Comparison of ENCODE assay signal across 19 cellular contexts in genomic region chr12:71610036-71610795, GRCh38. TPM values are rescaled to one million over a fixed set of nuclear protein-coding genes. Genes with fewer than 3 reads are reported as not detected.
DNase-seq lines count a peak whose midpoint lies in the region; ATAC-seq, FAIRE-seq and TF ChIP-seq lines count a peak whose summit lies in the region.
"Had no signal": no experiment of that assay in that cellular context is flagged by ENCODE, and none has a peak within 500 bp of the region (broad histone marks: within the 10 kb centered on the region; RNA-seq: fewer than 3 reads in every experiment).

No MANE protein-coding gene starts in this region.

- BruUV-seq in Caco-2 (replicated peaks; lab: Mats Ljungman, UMichigan): no TSS peak

- H3K27me3 ChIP-seq in CD4-positive, alpha-beta T cell (ENCODE audit: control insufficient read depth, insufficient read depth, low read length): no peaks in the 10 kb centered on the region
- H3K27me3 ChIP-seq in Caco-2 (replicated peaks; ENCODE audit: control insufficient read depth, insufficient read depth, low read length): no peaks in the 10 kb centered on the region
- H3K27me3 ChIP-seq: BE2C, thyroid gland had no signal

- peaks cover 1% of the 10 kb centered on the region; the same call in 1 of the 2 replicates for H3K36me3 ChIP-seq in Caco-2 (ENCODE audit: control insufficient read depth, insufficient read depth, low read length)

- H3K27ac Mint-ChIP-seq in CD4-positive, alpha-beta T cell: peak overlapping the region; percentile 84
- H3K27ac Mint-ChIP-seq in immature natural killer cell (peak overlapping the region; percentile 26 to 77 (median 59)), Caco-2 (ENCODE audit: unreplicated experiment) (no peak overlapping the region)

- peaks cover 42% of the 10 kb centered on the region for H3K4me1 Mint-ChIP-seq in CD4-positive, alpha-beta T cell (ENCODE audit: low read depth)
- no peaks in the 10 kb centered on the region for H3K4me1 Mint-ChIP-seq in immature natural killer cell
- no peaks in the 10 kb centered on the region for H3K4me1 Mint-ChIP-seq in Caco-2 (ENCODE audit: low read depth, unreplicated experiment)

- no peak for TF ChIP-seq POLR2A in H54 (IDR thresholded peaks at IDR 0.05; ENCODE audit: low read depth, low read length)

- no peaks in the 10 kb centered on the region for H3K4me1 ChIP-seq in Caco-2
- H3K4me1 ChIP-seq: thyroid gland had no signal

- peak; percentile 74 for ATAC-seq in CD4-positive, alpha-beta T cell (ENCODE audit: poor library complexity)
- no peak for ATAC-seq in HG02870 (IDR thresholded peaks at IDR 0.05; ENCODE audit: unreplicated experiment)
- ATAC-seq in GM18870 (IDR thresholded peaks at IDR 0.05; ENCODE audit: unreplicated experiment): no peak
- ATAC-seq: GM12878 had no signal

- peaks cover 87% of the 10 kb centered on the region for H3K36me3 Mint-ChIP-seq in CD4-positive, alpha-beta T cell (ENCODE audit: low read depth)
- H3K36me3 Mint-ChIP-seq in immature natural killer cell (peaks cover 19 to 63% (median 27%) of the 10 kb centered on the region in 3 donors), Caco-2 (ENCODE audit: insufficient read depth, unreplicated experiment) (peaks cover 87% of the 10 kb centered on the region)

- POLR2A ChIA-PET in CD4-positive, alpha-beta T cell (lab: Charles Lee): interaction anchor here (1.0 kb wide), 1 partner anchor 53 kb away, joined by 6 read pairs; the partner anchor contains the start of genes THAP2 and ZFC3H1
- POLR2A ChIA-PET in Caco-2 (lab: Charles Lee): no interaction called here

- peak overlapping the region; percentile 49 for H3K27ac ChIP-seq in CD4-positive, alpha-beta T cell (ENCODE audit: low read depth, low read length)
- 0 out of 2 replicates have a peak overlapping the region, but pooled peaks have one; percentile 2 for H3K27ac ChIP-seq in VCaP
- H3K27ac ChIP-seq: thyroid gland had no signal

- CTCF ChIA-PET in CD4-positive, alpha-beta T cell (lab: Charles Lee): no interaction called here
- CTCF ChIA-PET in Caco-2 (lab: Charles Lee): no interaction called here

- no peak for TF ChIP-seq CTCF in CD4-positive, alpha-beta T cell (IDR thresholded peaks at IDR 0.05)
- TF ChIP-seq CTCF in VCaP (conservative IDR thresholded peaks at IDR 0.05): no peak
- no peak for TF ChIP-seq CTCF in Caco-2 (IDR thresholded peaks at IDR 0.05; ENCODE audit: insufficient read depth in 1 of 2, low read depth in 1 of 2, low read length in 1 of 2, severe bottlenecking in 1 of 2, unreplicated experiment in 1 of 2)

- peak; percentile 33 for FAIRE-seq in H54 (lab: Jason Lieb, UNC)
- FAIRE-seq: colon, GM12878 had no signal

- no peak for DNase-seq in CD4-positive, alpha-beta T cell
- DNase-seq in H54 (ENCODE audit: insufficient read length, low spot score) (no peak), immature natural killer cell (no peak), Caco-2 (no peak), mucosa of gallbladder (ENCODE audit: low spot score) (no peak)
- DNase-seq: activated CD8-positive, alpha-beta memory T cell treated with anti-CD3 and anti-CD28 coated beads for 24 hours; amygdala; BE2C; erythroblast; HCEC 1CT; kidney; NCI-H187 treated with DMSO at 0.1 percent for 48 hours; NCI-H524; thyroid gland had no signal

- H3K4me3 Mint-ChIP-seq in CD4-positive, alpha-beta T cell: peak overlapping the region; percentile 22
- H3K4me3 Mint-ChIP-seq in immature natural killer cell: no peak overlapping the region
- no peak overlapping the region for H3K4me3 Mint-ChIP-seq in Caco-2 (ENCODE audit: unreplicated experiment)

- no peaks in the 10 kb centered on the region for H3K9me3 Mint-ChIP-seq in CD4-positive, alpha-beta T cell
- H3K9me3 Mint-ChIP-seq in immature natural killer cell (no peaks in the 10 kb centered on the region), Caco-2 (ENCODE audit: unreplicated experiment) (no peaks in the 10 kb centered on the region)

- no peaks in the 10 kb centered on the region for H3K27me3 Mint-ChIP-seq in CD4-positive, alpha-beta T cell
- H3K27me3 Mint-ChIP-seq in immature natural killer cell (ENCODE audit: low read depth in 3 of 3) (no peaks in the 10 kb centered on the region), Caco-2 (ENCODE audit: insufficient read depth, unreplicated experiment) (no peaks in the 10 kb centered on the region)

- no peaks in the 10 kb centered on the region for H3K9me3 ChIP-seq in CD4-positive, alpha-beta T cell (ENCODE audit: control insufficient read depth, low read length)
- no peaks in the 10 kb centered on the region for H3K9me3 ChIP-seq in Caco-2
- H3K9me3 ChIP-seq: BE2C, thyroid gland had no signal

- intact Hi-C loops in CD4-positive, alpha-beta T cell (cut with DNase I, micrococcal nuclease): no loop called here
- intact Hi-C loops in Caco-2 (cut with micrococcal nuclease; ENCODE audit: unreplicated experiment): no loop called here

- H3K4me3 ChIP-seq in Caco-2 (ENCODE audit: low read depth, low read length): no peak overlapping the region
- H3K4me3 ChIP-seq: GM12878, thyroid gland had no signal

RNA-seq across cellular contexts. Expression of gene ZFC3H1, which starts 53.4 kb away (rescaled TPM):
- total RNA-seq in CD4-positive, alpha-beta T cell: 100 to 1,000 TPM; 131 to 135 TPM
- polyA plus RNA-seq in immature natural killer cell: 10 to 100 TPM; 10.5 to 30.8 (median 19.8) TPM
- 48.7 and 50.7 TPM in 2 replicates for total RNA-seq in Caco-2 (2022)
- total RNA-seq in mucosa of gallbladder: 36.4 TPM

RNA-seq across cellular contexts. Expression of gene THAP2, which starts 53.9 kb away (rescaled TPM):
- 10 to 100 TPM; 12.1 to 12.6 TPM for total RNA-seq in CD4-positive, alpha-beta T cell
- polyA plus RNA-seq in immature natural killer cell: 1 to 10 TPM; 2.1 to 7.4 (median 5.9) TPM
- 2.7 and 4.6 TPM in 2 replicates for total RNA-seq in Caco-2 (2022)
- total RNA-seq in mucosa of gallbladder: 5.0 TPM
